10 cellular contexts compared by ENCODE assay signal in genomic region chr10:21702633-21703111, GRCh38.
DNase-seq lines count a peak whose midpoint lies in the region; ATAC-seq and TF ChIP-seq lines count a peak whose summit lies in the region.
"Had no signal": no experiment of that assay in that cellular context is flagged by ENCODE, and none has a peak within 500 bp of the region (broad histone marks: within the 10 kb centered on the region; RNA-seq: fewer than 3 reads in every experiment).

No MANE protein-coding gene starts in this region.

- no peak for DNase-seq in activated CD4-positive, alpha-beta T cell treated with anti-CD3 and anti-CD28 coated beads for 36 hours
- DNase-seq in activated CD4-positive, alpha-beta T cell treated with anti-CD3 and anti-CD28 coated beads for 1 hour: no peak
- peak in 4 of 10 donors; percentile 5 to 69 (median 62) for DNase-seq in naive thymus-derived CD8-positive, alpha-beta T cell
- no peak for DNase-seq in NCI-H1694 (lab: John Stamatoyannopoulos, UW)
- no peak for DNase-seq in effector CD8-positive, alpha-beta T cell (lab: John Stamatoyannopoulos, UW)
- DNase-seq in NOMO-1 (lab: John Stamatoyannopoulos, UW; ENCODE audit: unreplicated experiment in 2 of 2): no peak
- DNase-seq: aorta, NCI-H146 had no signal

- H3K27ac Mint-ChIP-seq in activated CD4-positive, alpha-beta T cell treated with anti-CD3 and anti-CD28 coated beads for 36 hours: peak overlapping the region; percentile 12
- peak overlapping the region; percentile 2 to 89 (median 48) for H3K27ac Mint-ChIP-seq in naive thymus-derived CD8-positive, alpha-beta T cell

- H4K20me1 ChIP-seq in Loucy (ENCODE audit: insufficient read depth, low read length, poor library complexity, severe bottlenecking): peaks cover 29% of the 10 kb centered on the region

- peak overlapping the region; percentile 6 for H3K9ac ChIP-seq in Loucy (ENCODE audit: low read depth, low read length, poor library complexity, severe bottlenecking)

- H3K4me3 ChIP-seq in Loucy (ENCODE audit: low read length, poor library complexity, severe bottlenecking): peak overlapping the region; percentile 51

- no peaks in the 10 kb centered on the region for H3K9me2 ChIP-seq in Loucy (replicated peaks; ENCODE audit: low read depth, low read length)

- H3K4me1 Mint-ChIP-seq in activated CD4-positive, alpha-beta T cell treated with anti-CD3 and anti-CD28 coated beads for 36 hours: peaks cover 45% of the 10 kb centered on the region
- H3K4me1 Mint-ChIP-seq in naive thymus-derived CD8-positive, alpha-beta T cell: peaks cover 21 to 42% (median 37%) of the 10 kb centered on the region in 4 donors

- POLR2A ChIA-PET in activated CD4-positive, alpha-beta T cell treated with anti-CD3 and anti-CD28 coated beads for 36 hours (lab: Charles Lee): interaction anchor here (0.6 to 1.0 kb wide), 2 partner anchors 8 to 177 kb away, joined by 3 to 4 read pairs; partner anchors contain the start of gene SKIDA1
- POLR2A ChIA-PET in naive thymus-derived CD8-positive, alpha-beta T cell (lab: Charles Lee): no interaction called here

- ATAC-seq in activated CD4-positive, alpha-beta T cell treated with anti-CD3 and anti-CD28 coated beads for 36 hours: peak; percentile 48
- peak; percentile 76 for ATAC-seq in HG02610 (IDR thresholded peaks at IDR 0.05; ENCODE audit: unreplicated experiment)
- peak; percentile 86 to 90 for ATAC-seq in naive thymus-derived CD8-positive, alpha-beta T cell

- peaks cover 4% of the 10 kb centered on the region; the same call in 1 of the 2 replicates for H3F3A ChIP-seq in Loucy (ENCODE audit: low read depth)

- peaks cover 14% of the 10 kb centered on the region for H3K36me3 ChIP-seq in Loucy (ENCODE audit: insufficient read depth, low read length)

- no peaks in the 10 kb centered on the region for H3K27me3 ChIP-seq in Loucy (ENCODE audit: insufficient read depth, low read length, poor library complexity, severe bottlenecking)

- peak overlapping the region; percentile 6 for H3K4me3 Mint-ChIP-seq in activated CD4-positive, alpha-beta T cell treated with anti-CD3 and anti-CD28 coated beads for 36 hours
- H3K4me3 Mint-ChIP-seq in naive thymus-derived CD8-positive, alpha-beta T cell: peak overlapping the region; percentile 27 to 70 (median 58)

- peaks cover 48% of the 10 kb centered on the region for H3K36me3 Mint-ChIP-seq in activated CD4-positive, alpha-beta T cell treated with anti-CD3 and anti-CD28 coated beads for 36 hours (ENCODE audit: low read depth)
- peaks cover 36 to 45% (median 42%) of the 10 kb centered on the region in 3 donors for H3K36me3 Mint-ChIP-seq in naive thymus-derived CD8-positive, alpha-beta T cell

- CTCF ChIA-PET in activated CD4-positive, alpha-beta T cell treated with anti-CD3 and anti-CD28 coated beads for 36 hours (lab: Charles Lee): interaction anchor here (1.2 kb wide), 1 partner anchor 28 kb away, joined by 5 read pairs; no protein-coding TSS in a partner anchor

- H3K9me3 ChIP-seq in Loucy (ENCODE audit: insufficient read depth, low read depth, low read length): peaks cover 12% of the 10 kb centered on the region; the same call in 1 of the 2 replicates

- peaks cover 26% of the 10 kb centered on the region for H3K4me1 ChIP-seq in Loucy (ENCODE audit: insufficient read depth, low read length, poor library complexity, severe bottlenecking)

- no peak for TF ChIP-seq CTCF in Loucy (conservative IDR thresholded peaks at IDR 0.05; ENCODE audit: low read length)

- no peaks in the 10 kb centered on the region for H3K27me3 Mint-ChIP-seq in activated CD4-positive, alpha-beta T cell treated with anti-CD3 and anti-CD28 coated beads for 36 hours
- H3K27me3 Mint-ChIP-seq in naive thymus-derived CD8-positive, alpha-beta T cell: no peaks in the 10 kb centered on the region

- H3K9me3 Mint-ChIP-seq in activated CD4-positive, alpha-beta T cell treated with anti-CD3 and anti-CD28 coated beads for 36 hours (ENCODE audit: low read depth): peaks cover 21% of the 10 kb centered on the region
- peaks cover 5 to 44% (median 22%) of the 10 kb centered on the region in 9 donors for H3K9me3 Mint-ChIP-seq in naive thymus-derived CD8-positive, alpha-beta T cell

- H3K4me2 ChIP-seq in Loucy (ENCODE audit: low read depth, low read length, poor library complexity, severe bottlenecking): peak overlapping the region; percentile 69

- intact Hi-C loops in activated CD4-positive, alpha-beta T cell treated with anti-CD3 and anti-CD28 coated beads for 36 hours (cut with DNase I, micrococcal nuclease): no loop called here

- H2AFZ ChIP-seq in Loucy (ENCODE audit: low read length): no peak overlapping the region

- peaks cover 83% of the 10 kb centered on the region for H3K79me2 ChIP-seq in Loucy (ENCODE audit: insufficient read depth, low read length)
